ENCODE assay signal across 12 cellular contexts in the genomic region with DNA sequence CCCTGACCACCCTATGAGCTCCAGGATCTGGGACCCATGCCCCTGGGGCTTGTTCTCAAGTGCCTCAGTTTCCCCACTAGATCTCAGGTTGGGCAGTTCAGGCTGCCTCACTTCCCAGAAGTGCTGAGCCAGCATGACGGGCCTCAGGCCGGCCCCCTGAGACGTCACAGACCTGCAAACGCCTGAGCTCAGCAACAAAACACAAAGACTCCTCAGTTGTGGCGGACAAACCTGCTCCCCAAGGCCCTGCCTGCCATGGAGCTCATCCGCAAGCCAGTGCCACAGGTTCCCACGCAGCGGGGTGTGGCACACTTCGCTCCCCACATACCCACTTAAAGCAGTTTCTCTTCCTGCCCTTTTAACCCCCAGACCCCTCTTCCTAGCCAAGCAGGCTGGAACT. TPM values are rescaled to one million over a fixed set of nuclear protein-coding genes. Genes with fewer than 3 reads are reported as not detected.
A peak's percentile ranks its signal among the peaks of the same experiment; 100 is the strongest.
DNase-seq lines count a peak whose midpoint lies in the region; ATAC-seq and TF ChIP-seq lines count a peak whose summit lies in the region.
"Had no signal": no experiment of that assay in that cellular context is flagged by ENCODE, and none has a peak within 500 bp of the region (broad histone marks: within the 10 kb centered on the region; RNA-seq: fewer than 3 reads in every experiment).

No MANE protein-coding gene starts in this region.

- DNase-seq in NCI-H526 treated with DMSO at 0.1 percent for 48 hours (lab: John Stamatoyannopoulos, UW), result peak; percentile 49
- DNase-seq in endodermal cell, result no peak
- peak; percentile 33 for DNase-seq in neural progenitor cell (ENCODE audit: low spot score)
- DNase-seq in hepatic stellate cell (ENCODE audit: low spot score), result no peak
- no peak for DNase-seq in cerebellar nuclear complex (lab: John Stamatoyannopoulos, UW)
- DNase-seq in osteoblast (ENCODE audit: insufficient read length, low spot score, missing footprints), result no peak
- DNase-seq: activated CD4-positive, CD25-positive, alpha-beta regulatory T cell; erythroblast; SIG-M5; upper lobe of right lung had no signal

- H3K4me1 ChIP-seq in BLaER1, result peaks cover 90% of the 10 kb centered on the region
- H3K4me1 ChIP-seq in endodermal cell (ENCODE audit: control insufficient read depth, insufficient read depth, low read length), result peaks cover 15% of the 10 kb centered on the region
- peaks cover 49% of the 10 kb centered on the region for H3K4me1 ChIP-seq in neural progenitor cell
- H3K4me1 ChIP-seq in osteoblast (ENCODE audit: insufficient read depth, low read length), result peaks cover 15% of the 10 kb centered on the region

- H3K9me3 ChIP-seq in BLaER1 (no peaks in the 10 kb centered on the region), endodermal cell (ENCODE audit: control insufficient read depth, low read length) (no peaks in the 10 kb centered on the region), neural progenitor cell (ENCODE audit: low read depth) (no peaks in the 10 kb centered on the region), osteoblast (ENCODE audit: low read depth, low read length) (no peaks in the 10 kb centered on the region)
- H3K9me3 ChIP-seq: upper lobe of right lung had no signal

- H3K4me2 ChIP-seq in BLaER1 (peak overlapping the region; percentile 76), neural progenitor cell (no peak overlapping the region), osteoblast (ENCODE audit: insufficient read depth, low read length) (no peak overlapping the region)

- TF ChIP-seq CTCF in endodermal cell (conservative IDR thresholded peaks at IDR 0.05) (no peak), neural progenitor cell (IDR thresholded peaks at IDR 0.05) (no peak), osteoblast (IDR thresholded peaks at IDR 0.05; ENCODE audit: extremely low read depth, low read depth, low read length) (no peak)

- H3K4me3 ChIP-seq in BLaER1, result no peak overlapping the region
- no peak overlapping the region for H3K4me3 ChIP-seq in endodermal cell (ENCODE audit: low read length)
- no peak overlapping the region for H3K4me3 ChIP-seq in neural progenitor cell
- H3K4me3 ChIP-seq in osteoblast (ENCODE audit: insufficient read depth, low read length), result no peak overlapping the region
- H3K4me3 ChIP-seq: upper lobe of right lung had no signal

- H3K79me2 ChIP-seq in neural progenitor cell (ENCODE audit: low read depth) (peaks cover 83% of the 10 kb centered on the region), osteoblast (ENCODE audit: insufficient read depth, low read length) (no peaks in the 10 kb centered on the region)

- no peaks in the 10 kb centered on the region for H3F3A ChIP-seq in neural progenitor cell (ENCODE audit: low read depth)

- H3K27ac Mint-ChIP-seq in endodermal cell, result peak overlapping the region; percentile 78
- peak overlapping the region; percentile 46 for H3K27ac Mint-ChIP-seq in neural progenitor cell

- H3K27me3 ChIP-seq in BLaER1 (no peaks in the 10 kb centered on the region), endodermal cell (ENCODE audit: control insufficient read depth, insufficient read depth, low read length, poor library complexity, severe bottlenecking) (no peaks in the 10 kb centered on the region), neural progenitor cell (no peaks in the 10 kb centered on the region), osteoblast (ENCODE audit: insufficient read depth, low read length) (no peaks in the 10 kb centered on the region)
- H3K27me3 ChIP-seq: upper lobe of right lung had no signal

- H3K4me1 Mint-ChIP-seq in endodermal cell (peaks cover 38% of the 10 kb centered on the region), neural progenitor cell (peaks cover 52% of the 10 kb centered on the region)

- H4K20me1 ChIP-seq in BLaER1 (peaks cover 67% of the 10 kb centered on the region), neural progenitor cell (ENCODE audit: low read depth) (peaks cover 87% of the 10 kb centered on the region), osteoblast (ENCODE audit: insufficient read depth, low read length) (no peaks in the 10 kb centered on the region)

- no peaks in the 10 kb centered on the region for H3K27me3 Mint-ChIP-seq in endodermal cell (ENCODE audit: insufficient read depth)
- peaks cover 7% of the 10 kb centered on the region for H3K27me3 Mint-ChIP-seq in neural progenitor cell (ENCODE audit: insufficient read depth, low read depth)

- ATAC-seq in HG02884 (IDR thresholded peaks at IDR 0.05; ENCODE audit: unreplicated experiment), result no peak
- ATAC-seq: upper lobe of right lung had no signal

- H3K9me3 Mint-ChIP-seq in endodermal cell (peaks cover 3% of the 10 kb centered on the region), neural progenitor cell (peaks cover under 1% of the 10 kb centered on the region)

- H3K4me3 Mint-ChIP-seq in endodermal cell, result no peak overlapping the region
- H3K4me3 Mint-ChIP-seq in neural progenitor cell, result no peak overlapping the region

- H3K36me3 Mint-ChIP-seq in endodermal cell (ENCODE audit: low read depth) (peaks cover 12% of the 10 kb centered on the region), neural progenitor cell (peaks cover 11% of the 10 kb centered on the region)

- peak overlapping the region; percentile 50 for H3K27ac ChIP-seq in BLaER1
- no peak overlapping the region for H3K27ac ChIP-seq in endodermal cell (ENCODE audit: low read depth, low read length)
- H3K27ac ChIP-seq in neural progenitor cell, result no peak overlapping the region
- no peak overlapping the region for H3K27ac ChIP-seq in osteoblast (ENCODE audit: low read depth, low read length)
- H3K27ac ChIP-seq: upper lobe of right lung had no signal

- WGBS in endodermal cell (ENCODE audit: insufficient coverage in 1 of 2, insufficient read length in 1 of 2), 2 experiments, result 82 to 83% methylated on average over 5 to 9 of the region's 9 CpGs

- H3K9ac ChIP-seq in BLaER1 (peak overlapping the region; percentile 50; the same call in 1 of the 2 replicates), endodermal cell (ENCODE audit: extremely low read depth, low read length, poor library complexity, severe bottlenecking) (no peak overlapping the region), neural progenitor cell (no peak overlapping the region)

- H2AFZ ChIP-seq in neural progenitor cell (replicated peaks) (no peak overlapping the region), osteoblast (ENCODE audit: low read length) (no peak overlapping the region)

- H3K36me3 ChIP-seq in BLaER1 (no peaks in the 10 kb centered on the region; the same call in 1 of the 2 replicates), endodermal cell (ENCODE audit: control insufficient read depth, insufficient read depth, low read length) (no peaks in the 10 kb centered on the region), neural progenitor cell (no peaks in the 10 kb centered on the region), osteoblast (ENCODE audit: insufficient read depth, low read length) (no peaks in the 10 kb centered on the region)
- H3K36me3 ChIP-seq: upper lobe of right lung had no signal

RNA-seq across cellular contexts. Expression of a gene that starts 45.2 kb away (rescaled TPM):
- total RNA-seq in endodermal cell, result 10 to 100 TPM; 29.3 to 45.3 TPM
- polyA plus RNA-seq in endodermal cell (2013, experiment 1 of 2), result 40.7 TPM
- polyA plus RNA-seq in endodermal cell (2013, experiment 2 of 2), result 31.7 TPM
- 19.5 and 27.4 TPM in 2 replicates for total RNA-seq in neural progenitor cell (ENCODE audit: low replicate concordance)
- 4.1 and 5.8 TPM in 2 replicates for total RNA-seq in osteoblast

Comparison
In these comparisons a context has a peak if more than half of its experiments do, and no peak if none do; other contexts are left out.
1. DNase-seq: peak in NCI-H526 treated with DMSO at 0.1 percent for 48 hours (single experiment) and neural progenitor cell (single experiment); none in endodermal cell (single experiment), hepatic stellate cell (single experiment), cerebellar nuclear complex (0 of 2) and osteoblast (single experiment).